1 cellular context compared by ENCODE assay signal in the genomic region with DNA sequence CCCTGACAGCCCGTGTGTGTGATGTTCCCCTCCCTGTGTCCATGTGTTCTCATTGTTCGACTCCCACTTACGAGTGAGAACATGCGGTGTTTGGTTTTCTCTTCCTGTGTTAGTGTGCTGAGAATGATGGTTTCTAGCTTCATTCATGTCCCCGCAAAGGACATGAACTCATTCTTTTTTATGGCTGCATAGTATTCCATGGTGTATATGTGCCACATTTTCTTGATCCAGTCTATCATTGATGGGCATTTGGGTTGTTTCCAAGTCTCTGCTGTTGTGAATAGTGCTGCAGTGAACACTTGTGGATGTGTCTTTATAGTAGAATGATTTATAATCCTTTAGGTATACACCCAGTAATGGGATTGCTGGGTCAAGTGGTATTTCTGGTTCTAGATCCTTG. TPM values are rescaled to one million over a fixed set of nuclear protein-coding genes. Genes with fewer than 3 reads are reported as not detected.
"Had no signal": no experiment of that assay in that cellular context is flagged by ENCODE, and none has a peak within 500 bp of the region (broad histone marks: within the 10 kb centered on the region; RNA-seq: fewer than 3 reads in every experiment).

No MANE protein-coding gene starts in this region.

RNA-seq across cellular contexts. Expression of gene HYAL4, which starts 6.4 kb away (rescaled TPM):
- total RNA-seq: G401 had no signal
